1 cellular context compared by ENCODE assay signal in the genomic region with DNA sequence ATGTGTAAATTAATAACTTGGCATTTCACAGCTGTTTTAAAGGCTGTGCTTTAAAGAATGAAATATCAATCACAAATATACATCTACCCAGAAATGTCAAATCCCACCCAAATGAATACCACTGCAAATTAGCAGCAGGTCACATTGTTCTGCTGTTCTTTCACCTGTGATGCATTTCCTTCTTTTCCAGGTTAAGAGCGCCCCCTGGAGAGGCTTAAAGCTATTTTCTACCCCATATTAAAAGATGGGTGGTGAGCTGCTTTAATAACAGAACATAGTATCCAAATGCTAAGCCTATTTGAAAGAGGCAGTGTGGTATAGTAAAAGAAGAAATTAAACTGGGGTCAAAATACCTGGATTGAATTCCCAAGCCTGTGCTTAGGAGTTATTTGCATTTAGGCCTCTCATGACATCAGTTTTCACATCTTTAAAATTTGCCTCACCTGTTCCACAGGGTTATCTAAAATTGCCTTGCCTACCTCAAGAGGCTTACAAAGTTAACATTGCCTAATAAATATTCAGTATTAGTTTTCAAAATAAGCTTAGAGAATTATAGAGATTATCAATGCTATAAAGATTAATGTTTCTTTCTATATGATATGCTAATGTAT.
TF ChIP-seq lines count a peak whose summit lies in the region.

No MANE protein-coding gene starts in this region.

TF ChIP-seq in H1, 55 proteins besides CTCF, POLR2A, EP300 and RAD21:
- TF ChIP-seq SP1 (IDR thresholded peaks at IDR 0.05; ENCODE audit: low read depth, low read length) (no peak), HDAC2 (IDR thresholded peaks at IDR 0.05; ENCODE audit: borderline replicate concordance in 1 of 2, low read depth in 2 of 2, low read length in 2 of 2) (no peak), MAFK (IDR thresholded peaks at IDR 0.05; ENCODE audit: low read depth, low read length) (no peak), BACH1 (IDR thresholded peaks at IDR 0.05; ENCODE audit: low read length) (no peak), SAP30 (IDR thresholded peaks at IDR 0.05; ENCODE audit: insufficient read depth, insufficient replicate concordance, low read length) (no peak), TBP (IDR thresholded peaks at IDR 0.05; ENCODE audit: low read depth, low read length) (no peak), FOSL1 (IDR thresholded peaks at IDR 0.05; ENCODE audit: insufficient read depth, low read depth, low read length) (no peak), CHD2 (IDR thresholded peaks at IDR 0.05; ENCODE audit: low read length) (no peak)
- TF ChIP-seq, protein P1, sequence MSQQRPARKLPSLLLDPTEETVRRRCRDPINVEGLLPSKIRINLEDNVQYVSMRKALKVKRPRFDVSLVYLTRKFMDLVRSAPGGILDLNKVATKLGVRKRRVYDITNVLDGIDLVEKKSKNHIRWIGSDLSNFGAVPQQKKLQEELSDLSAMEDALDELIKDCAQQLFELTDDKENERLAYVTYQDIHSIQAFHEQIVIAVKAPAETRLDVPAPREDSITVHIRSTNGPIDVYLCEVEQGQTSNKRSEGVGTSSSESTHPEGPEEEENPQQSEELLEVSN (IDR thresholded peaks at IDR 0.05) = no peak
- TF ChIP-seq, protein P2, sequence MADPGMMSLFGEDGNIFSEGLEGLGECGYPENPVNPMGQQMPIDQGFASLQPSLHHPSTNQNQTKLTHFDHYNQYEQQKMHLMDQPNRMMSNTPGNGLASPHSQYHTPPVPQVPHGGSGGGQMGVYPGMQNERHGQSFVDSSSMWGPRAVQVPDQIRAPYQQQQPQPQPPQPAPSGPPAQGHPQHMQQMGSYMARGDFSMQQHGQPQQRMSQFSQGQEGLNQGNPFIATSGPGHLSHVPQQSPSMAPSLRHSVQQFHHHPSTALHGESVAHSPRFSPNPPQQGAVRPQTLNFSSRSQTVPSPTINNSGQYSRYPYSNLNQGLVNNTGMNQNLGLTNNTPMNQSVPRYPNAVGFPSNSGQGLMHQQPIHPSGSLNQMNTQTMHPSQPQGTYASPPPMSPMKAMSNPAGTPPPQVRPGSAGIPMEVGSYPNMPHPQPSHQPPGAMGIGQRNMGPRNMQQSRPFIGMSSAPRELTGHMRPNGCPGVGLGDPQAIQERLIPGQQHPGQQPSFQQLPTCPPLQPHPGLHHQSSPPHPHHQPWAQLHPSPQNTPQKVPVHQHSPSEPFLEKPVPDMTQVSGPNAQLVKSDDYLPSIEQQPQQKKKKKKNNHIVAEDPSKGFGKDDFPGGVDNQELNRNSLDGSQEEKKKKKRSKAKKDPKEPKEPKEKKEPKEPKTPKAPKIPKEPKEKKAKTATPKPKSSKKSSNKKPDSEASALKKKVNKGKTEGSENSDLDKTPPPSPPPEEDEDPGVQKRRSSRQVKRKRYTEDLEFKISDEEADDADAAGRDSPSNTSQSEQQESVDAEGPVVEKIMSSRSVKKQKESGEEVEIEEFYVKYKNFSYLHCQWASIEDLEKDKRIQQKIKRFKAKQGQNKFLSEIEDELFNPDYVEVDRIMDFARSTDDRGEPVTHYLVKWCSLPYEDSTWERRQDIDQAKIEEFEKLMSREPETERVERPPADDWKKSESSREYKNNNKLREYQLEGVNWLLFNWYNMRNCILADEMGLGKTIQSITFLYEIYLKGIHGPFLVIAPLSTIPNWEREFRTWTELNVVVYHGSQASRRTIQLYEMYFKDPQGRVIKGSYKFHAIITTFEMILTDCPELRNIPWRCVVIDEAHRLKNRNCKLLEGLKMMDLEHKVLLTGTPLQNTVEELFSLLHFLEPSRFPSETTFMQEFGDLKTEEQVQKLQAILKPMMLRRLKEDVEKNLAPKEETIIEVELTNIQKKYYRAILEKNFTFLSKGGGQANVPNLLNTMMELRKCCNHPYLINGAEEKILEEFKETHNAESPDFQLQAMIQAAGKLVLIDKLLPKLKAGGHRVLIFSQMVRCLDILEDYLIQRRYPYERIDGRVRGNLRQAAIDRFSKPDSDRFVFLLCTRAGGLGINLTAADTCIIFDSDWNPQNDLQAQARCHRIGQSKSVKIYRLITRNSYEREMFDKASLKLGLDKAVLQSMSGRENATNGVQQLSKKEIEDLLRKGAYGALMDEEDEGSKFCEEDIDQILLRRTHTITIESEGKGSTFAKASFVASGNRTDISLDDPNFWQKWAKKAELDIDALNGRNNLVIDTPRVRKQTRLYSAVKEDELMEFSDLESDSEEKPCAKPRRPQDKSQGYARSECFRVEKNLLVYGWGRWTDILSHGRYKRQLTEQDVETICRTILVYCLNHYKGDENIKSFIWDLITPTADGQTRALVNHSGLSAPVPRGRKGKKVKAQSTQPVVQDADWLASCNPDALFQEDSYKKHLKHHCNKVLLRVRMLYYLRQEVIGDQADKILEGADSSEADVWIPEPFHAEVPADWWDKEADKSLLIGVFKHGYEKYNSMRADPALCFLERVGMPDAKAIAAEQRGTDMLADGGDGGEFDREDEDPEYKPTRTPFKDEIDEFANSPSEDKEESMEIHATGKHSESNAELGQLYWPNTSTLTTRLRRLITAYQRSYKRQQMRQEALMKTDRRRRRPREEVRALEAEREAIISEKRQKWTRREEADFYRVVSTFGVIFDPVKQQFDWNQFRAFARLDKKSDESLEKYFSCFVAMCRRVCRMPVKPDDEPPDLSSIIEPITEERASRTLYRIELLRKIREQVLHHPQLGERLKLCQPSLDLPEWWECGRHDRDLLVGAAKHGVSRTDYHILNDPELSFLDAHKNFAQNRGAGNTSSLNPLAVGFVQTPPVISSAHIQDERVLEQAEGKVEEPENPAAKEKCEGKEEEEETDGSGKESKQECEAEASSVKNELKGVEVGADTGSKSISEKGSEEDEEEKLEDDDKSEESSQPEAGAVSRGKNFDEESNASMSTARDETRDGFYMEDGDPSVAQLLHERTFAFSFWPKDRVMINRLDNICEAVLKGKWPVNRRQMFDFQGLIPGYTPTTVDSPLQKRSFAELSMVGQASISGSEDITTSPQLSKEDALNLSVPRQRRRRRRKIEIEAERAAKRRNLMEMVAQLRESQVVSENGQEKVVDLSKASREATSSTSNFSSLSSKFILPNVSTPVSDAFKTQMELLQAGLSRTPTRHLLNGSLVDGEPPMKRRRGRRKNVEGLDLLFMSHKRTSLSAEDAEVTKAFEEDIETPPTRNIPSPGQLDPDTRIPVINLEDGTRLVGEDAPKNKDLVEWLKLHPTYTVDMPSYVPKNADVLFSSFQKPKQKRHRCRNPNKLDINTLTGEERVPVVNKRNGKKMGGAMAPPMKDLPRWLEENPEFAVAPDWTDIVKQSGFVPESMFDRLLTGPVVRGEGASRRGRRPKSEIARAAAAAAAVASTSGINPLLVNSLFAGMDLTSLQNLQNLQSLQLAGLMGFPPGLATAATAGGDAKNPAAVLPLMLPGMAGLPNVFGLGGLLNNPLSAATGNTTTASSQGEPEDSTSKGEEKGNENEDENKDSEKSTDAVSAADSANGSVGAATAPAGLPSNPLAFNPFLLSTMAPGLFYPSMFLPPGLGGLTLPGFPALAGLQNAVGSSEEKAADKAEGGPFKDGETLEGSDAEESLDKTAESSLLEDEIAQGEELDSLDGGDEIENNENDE (IDR thresholded peaks at IDR 0.05; ENCODE audit: insufficient replicate concordance, low read length) = no peak
- TF ChIP-seq, protein P3, sequence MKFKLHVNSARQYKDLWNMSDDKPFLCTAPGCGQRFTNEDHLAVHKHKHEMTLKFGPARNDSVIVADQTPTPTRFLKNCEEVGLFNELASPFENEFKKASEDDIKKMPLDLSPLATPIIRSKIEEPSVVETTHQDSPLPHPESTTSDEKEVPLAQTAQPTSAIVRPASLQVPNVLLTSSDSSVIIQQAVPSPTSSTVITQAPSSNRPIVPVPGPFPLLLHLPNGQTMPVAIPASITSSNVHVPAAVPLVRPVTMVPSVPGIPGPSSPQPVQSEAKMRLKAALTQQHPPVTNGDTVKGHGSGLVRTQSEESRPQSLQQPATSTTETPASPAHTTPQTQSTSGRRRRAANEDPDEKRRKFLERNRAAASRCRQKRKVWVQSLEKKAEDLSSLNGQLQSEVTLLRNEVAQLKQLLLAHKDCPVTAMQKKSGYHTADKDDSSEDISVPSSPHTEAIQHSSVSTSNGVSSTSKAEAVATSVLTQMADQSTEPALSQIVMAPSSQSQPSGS (IDR thresholded peaks at IDR 0.05; ENCODE audit: low read length) = no peak
TF ChIP-seq in H1: peak in this region for 0.
